10 cellular contexts compared by ENCODE assay signal in the genomic region with DNA sequence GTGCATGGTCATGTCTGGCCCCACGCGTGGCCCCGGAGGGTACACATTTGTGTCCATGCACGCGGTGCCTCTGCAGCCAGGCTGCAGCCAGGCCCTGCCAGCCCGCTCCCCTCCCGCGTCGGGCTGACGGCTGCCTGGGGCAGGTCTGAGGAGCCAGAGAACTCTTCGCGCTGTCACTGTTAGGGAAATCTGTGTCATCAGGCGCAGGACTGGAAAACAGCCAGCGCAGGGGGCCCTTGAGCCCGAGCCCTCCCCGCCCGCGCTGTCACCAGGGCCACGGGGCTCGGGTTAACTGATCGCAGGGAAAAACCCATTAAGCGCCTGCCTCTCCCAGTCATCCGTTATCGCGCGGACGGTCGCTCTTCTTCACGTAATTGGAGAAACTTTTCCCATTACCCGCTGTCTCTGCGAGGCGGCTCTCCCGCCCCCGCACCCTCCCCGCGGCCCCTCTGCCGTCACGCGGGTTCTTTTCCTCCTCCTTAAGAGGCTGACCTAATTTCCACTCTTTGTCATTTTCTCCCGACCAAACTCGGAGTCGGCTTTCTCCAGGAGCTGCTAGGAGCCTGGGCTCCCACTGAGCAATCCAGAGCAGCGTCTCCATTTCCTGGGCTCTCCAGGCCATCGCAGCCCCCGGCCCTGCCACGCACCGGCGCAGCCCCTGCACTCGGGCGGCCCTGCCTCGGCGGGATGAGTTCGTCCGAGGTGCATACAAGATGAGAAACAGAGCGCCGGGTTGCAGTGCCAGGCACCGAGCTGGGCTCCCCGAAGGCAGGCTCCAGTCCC. TPM values are rescaled to one million over a fixed set of nuclear protein-coding genes. Genes with fewer than 3 reads are reported as not detected.
DNase-seq lines count a peak whose midpoint lies in the region; ATAC-seq and TF ChIP-seq lines count a peak whose summit lies in the region.
"Had no signal": no experiment of that assay in that cellular context is flagged by ENCODE, and none has a peak within 500 bp of the region (broad histone marks: within the 10 kb centered on the region; RNA-seq: fewer than 3 reads in every experiment).

No MANE protein-coding gene starts in this region.

- DNase-seq in A673 (ENCODE audit: low spot score) (peak; percentile 37), NCI-H1092 treated with DMSO at 0.1 percent for 48 hours (lab: John Stamatoyannopoulos, UW) (peak; percentile 78), choroid plexus epithelial cell (ENCODE audit: low read depth) (peak; percentile 22), myocyte (ENCODE audit: low read depth) (peak; percentile 13), CD14-positive monocyte (ENCODE audit: low spot score) (no peak)
- no peak for DNase-seq in T-helper 2 cell treated with Interferon-gamma antibody and Interleukin-4, amounts not matched to agents 5 μg/mL and 100 μg/mL, for 36 hours (ENCODE audit: low spot score)
- DNase-seq: naive thymus-derived CD8-positive, alpha-beta T cell had no signal

- H3K27ac Mint-ChIP-seq in T-helper 2 cell treated with Interferon-gamma antibody and Interleukin-4, amounts not matched to agents 5 μg/mL and 100 μg/mL, for 36 hours, result no peak overlapping the region
- H3K27ac Mint-ChIP-seq in CD14-positive monocyte, result peak overlapping the region in 1 of 7 donors; percentile 12
- H3K27ac Mint-ChIP-seq: naive thymus-derived CD8-positive, alpha-beta T cell had no signal

- TF ChIP-seq CTCF in A673 (conservative IDR thresholded peaks at IDR 0.05; ENCODE audit: low read depth, low read length) (no peak), choroid plexus epithelial cell (conservative IDR thresholded peaks at IDR 0.05; ENCODE audit: low read depth, low read length) (no peak), CD14-positive monocyte (IDR thresholded peaks at IDR 0.05) (no peak)

- no TSS peak for BruUV-seq in A673 (replicated peaks; lab: Mats Ljungman, UMichigan)

- H3K36me3 ChIP-seq in A673 (ENCODE audit: insufficient read depth, low read length, poor library complexity, severe bottlenecking), result no peaks in the 10 kb centered on the region

- peaks cover 19% of the 10 kb centered on the region for H3K27me3 ChIP-seq in A673 (replicated peaks; ENCODE audit: insufficient read depth, low read depth, low read length, poor library complexity)

- CTCF ChIA-PET in A673 (lab: Charles Lee), result no interaction called here

- no peak overlapping the region for H3K4me3 Mint-ChIP-seq in T-helper 2 cell treated with Interferon-gamma antibody and Interleukin-4, amounts not matched to agents 5 μg/mL and 100 μg/mL, for 36 hours
- peak overlapping the region in 1 of 2 donors; percentile 75 for H3K4me3 Mint-ChIP-seq in CD14-positive monocyte

- POLR2A ChIA-PET in A673 (lab: Charles Lee; ENCODE audit: low non-redundant PET), result no interaction called here

- no peaks in the 10 kb centered on the region for H3K4me1 Mint-ChIP-seq in T-helper 2 cell treated with Interferon-gamma antibody and Interleukin-4, amounts not matched to agents 5 μg/mL and 100 μg/mL, for 36 hours (ENCODE audit: low read depth)
- H3K4me1 Mint-ChIP-seq in CD14-positive monocyte, result no peaks in the 10 kb centered on the region

- no peak for ATAC-seq in GM18867 (IDR thresholded peaks at IDR 0.05; ENCODE audit: unreplicated experiment)
- no peak for ATAC-seq in HG02610 (IDR thresholded peaks at IDR 0.05; ENCODE audit: unreplicated experiment)
- ATAC-seq: naive thymus-derived CD8-positive, alpha-beta T cell had no signal

- peak overlapping the region; percentile 37 for H3K4me3 ChIP-seq in A673 (ENCODE audit: low read depth, low read length, poor library complexity, severe bottlenecking)
- peak overlapping the region; percentile 7 for H3K4me3 ChIP-seq in choroid plexus epithelial cell (ENCODE audit: low read depth, low read length)

- no peaks in the 10 kb centered on the region for H3K36me3 Mint-ChIP-seq in T-helper 2 cell treated with Interferon-gamma antibody and Interleukin-4, amounts not matched to agents 5 μg/mL and 100 μg/mL, for 36 hours (ENCODE audit: low read depth)
- H3K36me3 Mint-ChIP-seq in CD14-positive monocyte, result no peaks in the 10 kb centered on the region
- H3K36me3 Mint-ChIP-seq: naive thymus-derived CD8-positive, alpha-beta T cell had no signal

- H3K4me1 ChIP-seq in A673 (ENCODE audit: insufficient read depth, low read length, poor library complexity, severe bottlenecking), result peaks cover 8% of the 10 kb centered on the region

- no peaks in the 10 kb centered on the region for H3K9me3 Mint-ChIP-seq in T-helper 2 cell treated with Interferon-gamma antibody and Interleukin-4, amounts not matched to agents 5 μg/mL and 100 μg/mL, for 36 hours
- no peaks in the 10 kb centered on the region for H3K9me3 Mint-ChIP-seq in CD14-positive monocyte

- H3K27ac ChIP-seq in A673 (ENCODE audit: low read depth, low read length, poor library complexity, severe bottlenecking), result no peak overlapping the region

- H3K27me3 Mint-ChIP-seq in T-helper 2 cell treated with Interferon-gamma antibody and Interleukin-4, amounts not matched to agents 5 μg/mL and 100 μg/mL, for 36 hours (ENCODE audit: low read depth), result peaks cover 32% of the 10 kb centered on the region
- H3K27me3 Mint-ChIP-seq in CD14-positive monocyte (ENCODE audit: low read depth in 3 of 3), result peaks cover 37 to 64% (median 51%) of the 10 kb centered on the region in 3 donors

- intact Hi-C loops in A673 (cut with micrococcal nuclease; ENCODE audit: unreplicated experiment) (no loop called here), CD14-positive monocyte (cut with micrococcal nuclease) (no loop called here)

- no peaks in the 10 kb centered on the region for H3K9me3 ChIP-seq in A673 (ENCODE audit: low read depth, low read length, poor library complexity, severe bottlenecking)

RNA-seq across cellular contexts. Expression of gene PRR23E, which starts 57.5 kb away (rescaled TPM):
- not detected in 2 replicates for total RNA-seq in A673 (2021)
- total RNA-seq in myocyte, result not detected in 2 replicates
- polyA plus RNA-seq in myocyte (2012), result not detected
- polyA plus RNA-seq in CD14-positive monocyte, result not detected
- total RNA-seq: HT1080; naive thymus-derived CD8-positive, alpha-beta T cell had no signal
- polyA plus RNA-seq: naive thymus-derived CD8-positive, alpha-beta T cell had no signal

Comparison
In these comparisons a context has a peak if more than half of its experiments do, and no peak if none do; other contexts are left out.
1. DNase-seq: peak in A673 (single experiment), NCI-H1092 treated with DMSO at 0.1 percent for 48 hours (single experiment), choroid plexus epithelial cell (single experiment) and myocyte (single experiment); none in T-helper 2 cell treated with Interferon-gamma antibody and Interleukin-4, amounts not matched to agents 5 μg/mL and 100 μg/mL, for 36 hours (single experiment) and CD14-positive monocyte (single experiment).